In the genomic region with DNA sequence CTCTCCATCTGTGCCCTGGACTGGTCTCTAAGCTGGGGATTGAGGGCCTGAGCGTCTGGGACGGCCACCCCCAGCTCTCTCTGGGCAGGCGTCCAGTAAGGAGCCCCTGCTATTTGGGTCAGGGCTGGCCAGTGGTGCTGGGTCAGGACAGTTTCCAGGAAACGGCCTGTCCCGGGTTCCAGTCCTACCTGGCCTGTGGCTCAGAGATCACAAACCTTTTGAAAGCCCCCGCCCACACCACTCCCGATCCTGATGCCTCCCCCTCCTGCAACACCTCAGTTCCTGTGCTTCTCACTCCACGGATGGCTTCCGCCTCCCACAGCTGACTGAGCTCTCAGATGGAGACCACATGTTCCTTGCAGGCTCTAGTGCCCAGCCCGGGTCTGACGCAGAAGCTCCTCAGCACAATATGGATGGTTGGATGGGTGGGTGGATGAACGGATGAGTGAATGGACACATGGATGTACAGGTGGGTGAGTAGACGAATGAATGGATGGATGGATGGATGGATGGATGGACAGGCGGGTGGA, we compare ENCODE assay signal across 13 cellular contexts.
A peak's percentile ranks its signal among the peaks of the same experiment; 100 is the strongest.
DNase-seq lines count a peak whose midpoint lies in the region; ATAC-seq and TF ChIP-seq lines count a peak whose summit lies in the region.
"Had no signal": no experiment of that assay in that cellular context is flagged by ENCODE, and none has a peak within 500 bp of the region (broad histone marks: within the 10 kb centered on the region; RNA-seq: fewer than 3 reads in every experiment).

No MANE protein-coding gene starts in this region.

- H3K14ac ChIP-seq in mesenchymal stem cell (ENCODE audit: low read length in 2 of 2): no peak overlapping the region

- H2AFZ ChIP-seq in mesenchymal stem cell (ENCODE audit: low read depth, low read length) (no peak overlapping the region), Karpas-422 (ENCODE audit: low read length) (no peak overlapping the region)

- no peak overlapping the region for H4K91ac ChIP-seq in mesenchymal stem cell (ENCODE audit: low read length)

- intact Hi-C loops in testis (cut with DNase I; ENCODE audit: low total_unique reads): no loop called here

- no peak for TF ChIP-seq POLR2A in testis (IDR thresholded peaks at IDR 0.05)

- H3K36me3 Mint-ChIP-seq in activated CD8-positive, alpha-beta memory T cell treated with anti-CD3 and anti-CD28 coated beads, Interleukin-2, amount 10 ng/mL, durations not matched to agents 7 days and 5 days: peaks cover 13% of the 10 kb centered on the region

- H3K79me2 ChIP-seq in Karpas-422 (ENCODE audit: low read length): no peaks in the 10 kb centered on the region

- no peak overlapping the region for H3K23ac ChIP-seq in mesenchymal stem cell (ENCODE audit: low read length in 2 of 2)

- peaks cover 65% of the 10 kb centered on the region for H3K4me1 Mint-ChIP-seq in activated CD8-positive, alpha-beta memory T cell treated with anti-CD3 and anti-CD28 coated beads, Interleukin-2, amount 10 ng/mL, durations not matched to agents 7 days and 5 days

- no peak for ATAC-seq in activated CD8-positive, alpha-beta memory T cell treated with anti-CD3 and anti-CD28 coated beads, Interleukin-2, amount 10 ng/mL, durations not matched to agents 7 days and 5 days
- no peak for ATAC-seq in GM19463 (IDR thresholded peaks at IDR 0.05; ENCODE audit: unreplicated experiment)

- H2BK12ac ChIP-seq in mesenchymal stem cell (ENCODE audit: low read length in 2 of 2): peak overlapping the region in 1 of 2 experiments; percentile 45

- H3K36me3 ChIP-seq in brain microvascular endothelial cell (replicated peaks) (no peaks in the 10 kb centered on the region), mesenchymal stem cell (ENCODE audit: control insufficient read depth in 1 of 2, insufficient read depth in 2 of 2, low read depth in 1 of 2, low read length in 2 of 2) (peaks cover 0 to 3% of the 10 kb centered on the region in 2 experiments), testis (ENCODE audit: low read depth, missing control alignments) (no peaks in the 10 kb centered on the region), Karpas-422 (ENCODE audit: insufficient read depth, low read length) (no peaks in the 10 kb centered on the region)
- H3K36me3 ChIP-seq: colonic mucosa, prostate gland, WERI-Rb-1 had no signal

- H3K27ac ChIP-seq in brain microvascular endothelial cell (peak overlapping the region; percentile 32), mesenchymal stem cell (ENCODE audit: low read length, poor library complexity, severe bottlenecking) (no peak overlapping the region), testis (peak overlapping the region; percentile 84 to 85), Karpas-422 (ENCODE audit: low read length) (no peak overlapping the region)
- H3K27ac ChIP-seq: prostate gland, WERI-Rb-1 had no signal

- no peaks in the 10 kb centered on the region for H3K9me3 Mint-ChIP-seq in activated CD8-positive, alpha-beta memory T cell treated with anti-CD3 and anti-CD28 coated beads, Interleukin-2, amount 10 ng/mL, durations not matched to agents 7 days and 5 days (ENCODE audit: low read depth)

- in situ Hi-C loops in brain microvascular endothelial cell (cut with HindIII; ENCODE audit: low pct_ligation_motif_present, low sequenced_read_pairs): no loop called here

- H3K27ac Mint-ChIP-seq in activated CD8-positive, alpha-beta memory T cell treated with anti-CD3 and anti-CD28 coated beads, Interleukin-2, amount 10 ng/mL, durations not matched to agents 7 days and 5 days: peak overlapping the region; percentile 83

- peaks cover 25% of the 10 kb centered on the region for H3K4me1 ChIP-seq in mesenchymal stem cell (ENCODE audit: control insufficient read depth, insufficient read depth, low read depth, low read length)
- H3K4me1 ChIP-seq in testis: peaks cover 26% of the 10 kb centered on the region
- H3K4me1 ChIP-seq in Karpas-422 (ENCODE audit: low read length): no peaks in the 10 kb centered on the region
- H3K4me1 ChIP-seq: colonic mucosa had no signal

- H3K4me3 ChIP-seq in brain microvascular endothelial cell (ENCODE audit: low read depth, low read length) (no peak overlapping the region), mesenchymal stem cell (ENCODE audit: insufficient read depth in 1 of 2, low read depth in 1 of 2, low read length in 2 of 2) (no peak overlapping the region), testis (no peak overlapping the region), Karpas-422 (ENCODE audit: low read length) (no peak overlapping the region)
- H3K4me3 ChIP-seq: colonic mucosa, prostate gland had no signal

- no peaks in the 10 kb centered on the region for H3K9me2 ChIP-seq in Karpas-422 (replicated peaks; ENCODE audit: insufficient read depth, low read length)

- no peak overlapping the region for H3K4me3 Mint-ChIP-seq in activated CD8-positive, alpha-beta memory T cell treated with anti-CD3 and anti-CD28 coated beads, Interleukin-2, amount 10 ng/mL, durations not matched to agents 7 days and 5 days

- CTCF ChIA-PET in activated CD8-positive, alpha-beta memory T cell treated with anti-CD3 and anti-CD28 coated beads, Interleukin-2, amount 10 ng/mL, durations not matched to agents 7 days and 5 days (lab: Charles Lee): no interaction called here

- TF ChIP-seq CTCF in brain microvascular endothelial cell (IDR thresholded peaks at IDR 0.05; ENCODE audit: low read depth, low read length, missing control alignments) (no peak), testis (IDR thresholded peaks at IDR 0.05) (no peak)

- H3K9ac ChIP-seq in mesenchymal stem cell (ENCODE audit: low read length) (peak overlapping the region; percentile 46), Karpas-422 (ENCODE audit: low read length) (no peak overlapping the region)

- H2AK5ac ChIP-seq in mesenchymal stem cell (ENCODE audit: low read length, severe bottlenecking): no peak overlapping the region

- no peak overlapping the region for H3K4me2 ChIP-seq in mesenchymal stem cell (ENCODE audit: low read length, poor library complexity, severe bottlenecking)
- no peak overlapping the region for H3K4me2 ChIP-seq in Karpas-422 (ENCODE audit: low read depth, low read length, poor library complexity, severe bottlenecking)

- no peaks in the 10 kb centered on the region for H4K20me1 ChIP-seq in Karpas-422 (ENCODE audit: insufficient read depth, low read depth, low read length)

- no peaks in the 10 kb centered on the region for H3K27me3 ChIP-seq in brain microvascular endothelial cell (replicated peaks)
- H3K27me3 ChIP-seq in mesenchymal stem cell (ENCODE audit: control insufficient read depth in 1 of 2, insufficient read depth in 1 of 2, low read length in 2 of 2): peaks cover 0 to 10% of the 10 kb centered on the region in 2 experiments
- H3K27me3 ChIP-seq in testis: no peaks in the 10 kb centered on the region
- H3K27me3 ChIP-seq in Karpas-422 (ENCODE audit: low read length): no peaks in the 10 kb centered on the region
- H3K27me3 ChIP-seq: colonic mucosa had no signal

- no peak overlapping the region for H2BK120ac ChIP-seq in mesenchymal stem cell (ENCODE audit: low read depth, low read length)

- peaks cover 5% of the 10 kb centered on the region for H3K79me1 ChIP-seq in mesenchymal stem cell (replicated peaks; ENCODE audit: low read length, poor library complexity, severe bottlenecking)

- no peak for DNase-seq in activated CD8-positive, alpha-beta memory T cell treated with anti-CD3 and anti-CD28 coated beads, Interleukin-2, amount 10 ng/mL, durations not matched to agents 7 days and 5 days
- no peak for DNase-seq in activated CD8-positive, alpha-beta memory T cell treated with anti-CD3 and anti-CD28 coated beads, Interleukin-2, amount 50 U/mL, for 4 hours
- DNase-seq in brain microvascular endothelial cell (no peak), mesenchymal stem cell (no peak), testis (no peak), Karpas-422 (no peak), iPS-NIHi7 (ENCODE audit: extremely low spot score) (no peak)
- DNase-seq: colonic mucosa, DMS79 treated with DMSO at 0.1 percent for 48 hours, NCI-H1694 treated with DMSO at 0.1 percent for 48 hours had no signal

- WGBS in mesenchymal stem cell: 78% methylated on average over 14 of the region's 14 CpGs
- 61 to 70% methylated on average over 13 to 14 of the region's 14 CpGs for WGBS in testis, 2 donors

- H3K27me3 Mint-ChIP-seq in activated CD8-positive, alpha-beta memory T cell treated with anti-CD3 and anti-CD28 coated beads, Interleukin-2, amount 10 ng/mL, durations not matched to agents 7 days and 5 days: no peaks in the 10 kb centered on the region

- no peak overlapping the region for H2BK5ac ChIP-seq in mesenchymal stem cell (ENCODE audit: low read depth, low read length, poor library complexity, severe bottlenecking)

- H2BK15ac ChIP-seq in mesenchymal stem cell (ENCODE audit: low read depth, poor library complexity, severe bottlenecking): no peak overlapping the region

- no peak overlapping the region for H3K18ac ChIP-seq in mesenchymal stem cell (ENCODE audit: low read depth in 1 of 2, low read length in 2 of 2)

- H3K4ac ChIP-seq in mesenchymal stem cell (ENCODE audit: low read depth in 1 of 2, low read length in 2 of 2): no peak overlapping the region

- no peaks in the 10 kb centered on the region for H3K9me3 ChIP-seq in mesenchymal stem cell (ENCODE audit: control insufficient read depth, low read length)
- no peaks in the 10 kb centered on the region for H3K9me3 ChIP-seq in testis
- H3K9me3 ChIP-seq in Karpas-422 (ENCODE audit: low read length): no peaks in the 10 kb centered on the region
- H3K9me3 ChIP-seq: colonic mucosa, prostate gland had no signal

- H4K8ac ChIP-seq in mesenchymal stem cell (ENCODE audit: low read length): no peak overlapping the region

Comparison
In these comparisons a context has a peak if more than half of its experiments do, and no peak if none do; other contexts are left out.
1. H3K27ac ChIP-seq: peak in brain microvascular endothelial cell (single experiment) and testis (2 of 2); none in mesenchymal stem cell (single experiment) and Karpas-422 (single experiment).